Comparison of ENCODE assay signal across 8 cellular contexts in the genomic region with DNA sequence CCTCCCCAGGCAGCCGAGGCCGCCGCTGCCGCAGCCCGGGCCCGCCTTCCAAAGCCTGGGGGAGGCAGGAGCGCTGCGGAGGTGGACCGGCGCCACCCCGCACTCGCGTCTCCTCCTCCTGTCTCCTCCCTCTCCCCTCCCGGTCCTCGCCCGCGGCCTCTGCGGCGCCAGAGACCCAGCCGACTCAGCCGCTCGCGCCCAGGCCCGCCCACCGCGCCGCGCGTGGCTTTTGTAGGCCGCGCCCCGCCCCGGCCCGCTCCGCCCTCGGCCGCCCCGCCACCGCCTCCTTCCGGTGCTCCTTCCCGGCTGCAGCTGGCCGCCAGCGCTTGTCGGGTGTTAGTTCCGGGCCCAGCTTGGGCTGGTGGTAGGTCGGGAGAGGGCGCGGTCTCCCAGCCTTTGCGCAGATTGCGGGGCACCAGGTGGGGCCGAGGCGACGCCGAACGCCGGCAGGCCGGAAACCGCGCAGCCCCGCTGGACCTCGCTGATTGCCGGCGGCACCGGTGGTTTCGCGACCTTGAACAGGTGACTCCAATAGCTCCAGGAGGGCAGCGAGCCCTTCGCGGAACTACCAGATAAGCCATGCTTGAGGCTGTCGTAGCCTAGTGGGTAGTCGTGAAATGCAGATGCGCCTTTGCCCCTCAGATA. TPM values are rescaled to one million over a fixed set of nuclear protein-coding genes. Genes with fewer than 3 reads are reported as not detected.
DNase-seq lines count a peak whose midpoint lies in the region; ATAC-seq and TF ChIP-seq lines count a peak whose summit lies in the region.

A gene with protein sequence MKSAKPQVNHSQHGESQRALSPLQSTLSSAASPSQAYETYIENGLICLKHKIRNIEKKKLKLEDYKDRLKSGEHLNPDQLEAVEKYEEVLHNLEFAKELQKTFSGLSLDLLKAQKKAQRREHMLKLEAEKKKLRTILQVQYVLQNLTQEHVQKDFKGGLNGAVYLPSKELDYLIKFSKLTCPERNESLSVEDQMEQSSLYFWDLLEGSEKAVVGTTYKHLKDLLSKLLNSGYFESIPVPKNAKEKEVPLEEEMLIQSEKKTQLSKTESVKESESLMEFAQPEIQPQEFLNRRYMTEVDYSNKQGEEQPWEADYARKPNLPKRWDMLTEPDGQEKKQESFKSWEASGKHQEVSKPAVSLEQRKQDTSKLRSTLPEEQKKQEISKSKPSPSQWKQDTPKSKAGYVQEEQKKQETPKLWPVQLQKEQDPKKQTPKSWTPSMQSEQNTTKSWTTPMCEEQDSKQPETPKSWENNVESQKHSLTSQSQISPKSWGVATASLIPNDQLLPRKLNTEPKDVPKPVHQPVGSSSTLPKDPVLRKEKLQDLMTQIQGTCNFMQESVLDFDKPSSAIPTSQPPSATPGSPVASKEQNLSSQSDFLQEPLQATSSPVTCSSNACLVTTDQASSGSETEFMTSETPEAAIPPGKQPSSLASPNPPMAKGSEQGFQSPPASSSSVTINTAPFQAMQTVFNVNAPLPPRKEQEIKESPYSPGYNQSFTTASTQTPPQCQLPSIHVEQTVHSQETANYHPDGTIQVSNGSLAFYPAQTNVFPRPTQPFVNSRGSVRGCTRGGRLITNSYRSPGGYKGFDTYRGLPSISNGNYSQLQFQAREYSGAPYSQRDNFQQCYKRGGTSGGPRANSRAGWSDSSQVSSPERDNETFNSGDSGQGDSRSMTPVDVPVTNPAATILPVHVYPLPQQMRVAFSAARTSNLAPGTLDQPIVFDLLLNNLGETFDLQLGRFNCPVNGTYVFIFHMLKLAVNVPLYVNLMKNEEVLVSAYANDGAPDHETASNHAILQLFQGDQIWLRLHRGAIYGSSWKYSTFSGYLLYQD (minus strand): TSS at position 202 of the 645 bp plus-strand sequence. CDS start 1,431 bp downstream, outside the sequence.

- H3K27me3 ChIP-seq in SK-N-SH (ENCODE audit: insufficient read depth) = no peaks in the 10 kb centered on the region

- H3K9me2 ChIP-seq in SK-N-SH = no peaks in the 10 kb centered on the region

- DNase-seq in GM10266 (ENCODE audit: extremely low spot score) (peak; percentile 93), NCI-H1048 (lab: John Stamatoyannopoulos, UW) (peak; percentile 87), SK-N-SH (peak; percentile 95), globus pallidus (ENCODE audit: low spot score) (peak; percentile 90), nucleus accumbens (lab: John Stamatoyannopoulos, UW) (peak; percentile 51 to 95 (median 87)), superior temporal gyrus (ENCODE audit: extremely low spot score) (peak; percentile 84)

- no peaks in the 10 kb centered on the region for H3K9me3 ChIP-seq in SK-N-SH

- H3K4me3 Mint-ChIP-seq in activated naive CD4-positive, alpha-beta T cell treated with anti-CD3 and anti-CD28 coated beads, Interleukin-2, amount 50 U/mL, for 24 hours = peak within 1 kb of the TSS; percentile 86

- POLR2A ChIA-PET in SK-N-SH (lab: Yijun Ruan, JAX) = interaction anchor here (1.2 to 1.7 kb wide), 2 partner anchors 10 to 59 kb away, joined by 4 to 5 read pairs; partner anchors contain the start of gene IPO8

- H3K27me3 Mint-ChIP-seq in activated naive CD4-positive, alpha-beta T cell treated with anti-CD3 and anti-CD28 coated beads, Interleukin-2, amount 50 U/mL, for 24 hours = no peaks in the 10 kb centered on the region

- WGBS in SK-N-SH (ENCODE audit: low lambda C conversion rate) = 2% methylated on average over 39 of the region's 72 CpGs

- H3K36me3 ChIP-seq in SK-N-SH (replicated peaks in 1 of 2; ENCODE audit: control insufficient read depth in 1 of 2, insufficient read depth in 2 of 2, low read length in 1 of 2) = peaks cover 7 to 12% of the 10 kb centered on the region in 2 experiments

- no peak for TF ChIP-seq EP300 in SK-N-SH (IDR thresholded peaks at IDR 0.05; ENCODE audit: borderline replicate concordance in 1 of 2, low read depth in 1 of 2, low read length in 1 of 2)

- peak within 1 kb of the TSS; percentile 49 to 94 for H3K27ac ChIP-seq in SK-N-SH (ENCODE audit: low read depth in 2 of 2, low read length in 1 of 2)

- peak within 1 kb of the TSS; percentile 81 for H3K27ac Mint-ChIP-seq in activated naive CD4-positive, alpha-beta T cell treated with anti-CD3 and anti-CD28 coated beads, Interleukin-2, amount 50 U/mL, for 24 hours

- ATAC-seq in HG02610 (IDR thresholded peaks at IDR 0.05; ENCODE audit: unreplicated experiment) = peak; percentile 95

- peaks cover 3% of the 10 kb centered on the region for H3K36me3 Mint-ChIP-seq in activated naive CD4-positive, alpha-beta T cell treated with anti-CD3 and anti-CD28 coated beads, Interleukin-2, amount 50 U/mL, for 24 hours

- TF ChIP-seq RAD21 in SK-N-SH (IDR thresholded peaks at IDR 0.05; ENCODE audit: low read length) = peak; percentile 47

- H3K4me3 ChIP-seq in SK-N-SH (ENCODE audit: low read depth in 2 of 2, low read length in 1 of 2) = peak within 1 kb of the TSS; percentile 74 to 93

- H2AFZ ChIP-seq in SK-N-SH (ENCODE audit: low read depth) = peak within 1 kb of the TSS; percentile 73

- TF ChIP-seq CTCF in GM10266 (IDR thresholded peaks at IDR 0.05; ENCODE audit: control insufficient read depth, insufficient read depth, low read depth, missing control alignments) = peak; percentile 59
- TF ChIP-seq CTCF in SK-N-SH (IDR thresholded peaks at IDR 0.05) = peak; percentile 41

- CTCF ChIA-PET in SK-N-SH (lab: Yijun Ruan, JAX) = interaction anchor here (0.6 to 2.9 kb wide), 8 partner anchors 46 to 647 kb away, joined by 3 to 23 read pairs (median 4); partner anchors contain the start of gene IPO8

- peaks cover 46% of the 10 kb centered on the region for H3K79me2 ChIP-seq in SK-N-SH (ENCODE audit: insufficient read depth)

- peaks cover 21% of the 10 kb centered on the region for H4K20me1 ChIP-seq in SK-N-SH (ENCODE audit: insufficient read depth)

- H3K4me1 Mint-ChIP-seq in activated naive CD4-positive, alpha-beta T cell treated with anti-CD3 and anti-CD28 coated beads, Interleukin-2, amount 50 U/mL, for 24 hours = peaks cover 59% of the 10 kb centered on the region

- peak within 1 kb of the TSS; percentile 77 for H3K9ac ChIP-seq in SK-N-SH

- no peaks in the 10 kb centered on the region for H3K9me3 Mint-ChIP-seq in activated naive CD4-positive, alpha-beta T cell treated with anti-CD3 and anti-CD28 coated beads, Interleukin-2, amount 50 U/mL, for 24 hours

- H3K4me2 ChIP-seq in SK-N-SH = peak within 1 kb of the TSS; percentile 88

- H3K4me1 ChIP-seq in SK-N-SH (ENCODE audit: control insufficient read depth in 1 of 2, insufficient read depth in 2 of 2, low read depth in 1 of 2, low read length in 1 of 2) = peaks cover 3 to 14% of the 10 kb centered on the region in 2 experiments; a peak in 2 of 4 replicates

- H3F3A ChIP-seq in SK-N-SH (replicated peaks; ENCODE audit: insufficient read depth) = no peaks in the 10 kb centered on the region

TF ChIP-seq in SK-N-SH, 30 proteins besides CTCF, POLR2A, EP300 and RAD21 (continues in another document):
- TF ChIP-seq, protein P1, sequence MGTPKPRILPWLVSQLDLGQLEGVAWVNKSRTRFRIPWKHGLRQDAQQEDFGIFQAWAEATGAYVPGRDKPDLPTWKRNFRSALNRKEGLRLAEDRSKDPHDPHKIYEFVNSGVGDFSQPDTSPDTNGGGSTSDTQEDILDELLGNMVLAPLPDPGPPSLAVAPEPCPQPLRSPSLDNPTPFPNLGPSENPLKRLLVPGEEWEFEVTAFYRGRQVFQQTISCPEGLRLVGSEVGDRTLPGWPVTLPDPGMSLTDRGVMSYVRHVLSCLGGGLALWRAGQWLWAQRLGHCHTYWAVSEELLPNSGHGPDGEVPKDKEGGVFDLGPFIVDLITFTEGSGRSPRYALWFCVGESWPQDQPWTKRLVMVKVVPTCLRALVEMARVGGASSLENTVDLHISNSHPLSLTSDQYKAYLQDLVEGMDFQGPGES (IDR thresholded peaks at IDR 0.05; ENCODE audit: low read depth, low read length) = no peak
- 0 out of 2 replicates have a peak, but pooled peaks have one; percentile 16 for TF ChIP-seq YY1 (IDR thresholded peaks at IDR 0.05; ENCODE audit: low read depth)
- TF ChIP-seq, protein P2, sequence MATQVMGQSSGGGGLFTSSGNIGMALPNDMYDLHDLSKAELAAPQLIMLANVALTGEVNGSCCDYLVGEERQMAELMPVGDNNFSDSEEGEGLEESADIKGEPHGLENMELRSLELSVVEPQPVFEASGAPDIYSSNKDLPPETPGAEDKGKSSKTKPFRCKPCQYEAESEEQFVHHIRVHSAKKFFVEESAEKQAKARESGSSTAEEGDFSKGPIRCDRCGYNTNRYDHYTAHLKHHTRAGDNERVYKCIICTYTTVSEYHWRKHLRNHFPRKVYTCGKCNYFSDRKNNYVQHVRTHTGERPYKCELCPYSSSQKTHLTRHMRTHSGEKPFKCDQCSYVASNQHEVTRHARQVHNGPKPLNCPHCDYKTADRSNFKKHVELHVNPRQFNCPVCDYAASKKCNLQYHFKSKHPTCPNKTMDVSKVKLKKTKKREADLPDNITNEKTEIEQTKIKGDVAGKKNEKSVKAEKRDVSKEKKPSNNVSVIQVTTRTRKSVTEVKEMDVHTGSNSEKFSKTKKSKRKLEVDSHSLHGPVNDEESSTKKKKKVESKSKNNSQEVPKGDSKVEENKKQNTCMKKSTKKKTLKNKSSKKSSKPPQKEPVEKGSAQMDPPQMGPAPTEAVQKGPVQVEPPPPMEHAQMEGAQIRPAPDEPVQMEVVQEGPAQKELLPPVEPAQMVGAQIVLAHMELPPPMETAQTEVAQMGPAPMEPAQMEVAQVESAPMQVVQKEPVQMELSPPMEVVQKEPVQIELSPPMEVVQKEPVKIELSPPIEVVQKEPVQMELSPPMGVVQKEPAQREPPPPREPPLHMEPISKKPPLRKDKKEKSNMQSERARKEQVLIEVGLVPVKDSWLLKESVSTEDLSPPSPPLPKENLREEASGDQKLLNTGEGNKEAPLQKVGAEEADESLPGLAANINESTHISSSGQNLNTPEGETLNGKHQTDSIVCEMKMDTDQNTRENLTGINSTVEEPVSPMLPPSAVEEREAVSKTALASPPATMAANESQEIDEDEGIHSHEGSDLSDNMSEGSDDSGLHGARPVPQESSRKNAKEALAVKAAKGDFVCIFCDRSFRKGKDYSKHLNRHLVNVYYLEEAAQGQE (IDR thresholded peaks at IDR 0.05; ENCODE audit: low read depth, low read length) = peak; percentile 23; the same call in 1 of the 2 replicates
- TF ChIP-seq RXRA (IDR thresholded peaks at IDR 0.05; ENCODE audit: borderline replicate concordance, low read depth) = no peak
- peak; percentile 6; the same call in 1 of the 2 replicates for TF ChIP-seq SMC3 (IDR thresholded peaks at IDR 0.05; ENCODE audit: low read depth, low read length)
- peak; percentile 67 for TF ChIP-seq GABPA (IDR thresholded peaks at IDR 0.05; ENCODE audit: low read depth)
- TF ChIP-seq TEAD4 (IDR thresholded peaks at IDR 0.05; ENCODE audit: borderline replicate concordance, insufficient read depth) = no peak
- TF ChIP-seq, protein P3, sequence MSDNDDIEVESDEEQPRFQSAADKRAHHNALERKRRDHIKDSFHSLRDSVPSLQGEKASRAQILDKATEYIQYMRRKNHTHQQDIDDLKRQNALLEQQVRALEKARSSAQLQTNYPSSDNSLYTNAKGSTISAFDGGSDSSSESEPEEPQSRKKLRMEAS (IDR thresholded peaks at IDR 0.05; ENCODE audit: low read depth) = peak; percentile 83; the same call in 1 of the 2 replicates

RNA-seq across cellular contexts. Expression of the gene that starts here (rescaled TPM):
- polyA plus RNA-seq in SK-N-SH (2012; rRNA removed) = 21.4 and 29.1 TPM in 2 replicates
- polyA plus RNA-seq in SK-N-SH (2012; cell fraction: cytosol; rRNA removed) = 11.9 and 12.2 TPM in 2 replicates
- 71.2 and 143 TPM in 2 replicates for polyA plus RNA-seq in SK-N-SH (2012; cell fraction: nucleus; rRNA removed)

Comparison
In these comparisons a context has a peak if more than half of its experiments do, and no peak if none do; other contexts are left out.
1. Peak in every context shown above with its lines: DNase-seq, ATAC-seq, H3K4me3 ChIP-seq and H3K27ac ChIP-seq.